1 cellular context compared by ENCODE assay signal in the genomic region with DNA sequence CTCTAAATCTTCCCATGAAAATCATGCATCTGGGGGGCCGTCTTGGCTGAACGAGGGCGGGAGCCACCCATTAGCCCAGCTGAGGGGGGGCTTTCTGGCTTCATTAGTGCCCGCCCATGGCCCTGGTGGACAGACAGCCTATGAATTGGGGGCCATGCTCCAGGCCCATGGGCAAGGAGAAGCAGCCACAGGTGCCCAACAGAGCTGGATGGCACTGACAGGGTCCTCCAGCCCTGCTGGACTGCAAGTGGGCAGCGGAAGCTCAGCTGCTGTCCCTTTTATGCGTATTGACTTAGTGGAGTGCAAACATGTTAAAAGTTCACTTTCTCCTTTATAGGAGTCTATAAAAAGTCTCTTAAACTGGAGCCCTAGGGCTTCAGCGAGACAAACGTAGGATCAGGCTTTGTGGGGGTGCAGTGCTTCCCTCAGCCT.
TF ChIP-seq lines count a peak whose summit lies in the region.

No MANE protein-coding gene starts in this region.

TF ChIP-seq in IMR-90, 13 proteins besides CTCF, POLR2A, EP300 and RAD21:
- no peak for TF ChIP-seq MXI1 (IDR thresholded peaks at IDR 0.05; ENCODE audit: borderline replicate concordance, low read depth, low read length)
- no peak for TF ChIP-seq NFE2L2 (IDR thresholded peaks at IDR 0.05; ENCODE audit: low read depth, low read length)
- no peak for TF ChIP-seq ELK1 (IDR thresholded peaks at IDR 0.05; ENCODE audit: borderline replicate concordance, low read depth, low read length)
- no peak for TF ChIP-seq MAFK (IDR thresholded peaks at IDR 0.05; ENCODE audit: low read depth, low read length)
- no peak for TF ChIP-seq CEBPB (IDR thresholded peaks at IDR 0.05; ENCODE audit: low read depth, low read length)
- TF ChIP-seq SMC3 (IDR thresholded peaks at IDR 0.05; ENCODE audit: low read depth, low read length) = no peak
- TF ChIP-seq FOS (IDR thresholded peaks at IDR 0.05; ENCODE audit: low read depth, low read length) = no peak
- no peak for TF ChIP-seq USF2 (IDR thresholded peaks at IDR 0.05; ENCODE audit: low read depth, low read length)
- TF ChIP-seq RFX5 (IDR thresholded peaks at IDR 0.05; ENCODE audit: low read depth, low read length) = no peak
- TF ChIP-seq RCOR1 (IDR thresholded peaks at IDR 0.05; ENCODE audit: insufficient replicate concordance, low read length) = no peak
- TF ChIP-seq MAZ (IDR thresholded peaks at IDR 0.05; ENCODE audit: borderline replicate concordance, low read depth, low read length) = no peak
